Comparison of ENCODE assay signal across 8 cellular contexts in the genomic region with DNA sequence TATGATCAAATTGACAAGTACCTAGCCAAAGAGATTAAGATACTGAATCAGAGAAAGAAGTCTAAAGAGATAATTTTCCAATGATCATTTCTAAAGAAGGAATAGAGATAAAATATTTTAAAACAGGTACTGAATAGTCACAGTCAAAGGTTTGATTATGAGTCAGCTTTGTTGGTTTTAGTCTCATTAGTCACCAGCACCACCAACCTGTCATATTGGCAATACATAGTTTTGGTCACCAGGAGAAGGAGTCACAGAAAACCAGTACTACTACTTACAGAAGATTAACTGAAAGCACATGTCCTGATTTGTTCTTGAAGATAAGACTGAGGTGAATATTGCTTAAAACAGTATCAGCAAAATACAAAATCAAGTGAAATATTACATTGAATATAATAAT. TPM values are rescaled to one million over a fixed set of nuclear protein-coding genes. Genes with fewer than 3 reads are reported as not detected.
DNase-seq lines count a peak whose midpoint lies in the region; ATAC-seq and TF ChIP-seq lines count a peak whose summit lies in the region.

No MANE protein-coding gene starts in this region.

- no peaks in the 10 kb centered on the region for H3K4me1 Mint-ChIP-seq in progenitor cell of endocrine pancreas (ENCODE audit: low read depth)

- H3K4me3 Mint-ChIP-seq in progenitor cell of endocrine pancreas (ENCODE audit: low read depth) = no peak overlapping the region

- no peak overlapping the region for H3K27ac ChIP-seq in osteoblast (ENCODE audit: low read depth, low read length)

- H3K36me3 ChIP-seq in osteoblast (ENCODE audit: insufficient read depth, low read length) = no peaks in the 10 kb centered on the region

- ATAC-seq in GM21576 (IDR thresholded peaks at IDR 0.05; ENCODE audit: unreplicated experiment) = peak; percentile 93

- no peak overlapping the region for H3K4me2 ChIP-seq in osteoblast (ENCODE audit: insufficient read depth, low read length)

- no peak for TF ChIP-seq CTCF in osteoblast (IDR thresholded peaks at IDR 0.05; ENCODE audit: extremely low read depth, low read depth, low read length)
- no peak for TF ChIP-seq CTCF in progenitor cell of endocrine pancreas (IDR thresholded peaks at IDR 0.05; ENCODE audit: unreplicated experiment)

- H3K9me3 Mint-ChIP-seq in progenitor cell of endocrine pancreas (ENCODE audit: low read depth) = no peaks in the 10 kb centered on the region

- H3K27ac Mint-ChIP-seq in progenitor cell of endocrine pancreas = no peak overlapping the region

- H3K4me1 ChIP-seq in osteoblast (ENCODE audit: insufficient read depth, low read length) = peaks cover 13% of the 10 kb centered on the region

- no peaks in the 10 kb centered on the region for H3K9me3 ChIP-seq in osteoblast (ENCODE audit: low read depth, low read length)

- no peak overlapping the region for H2AFZ ChIP-seq in osteoblast (ENCODE audit: low read length)

- peaks cover 39% of the 10 kb centered on the region for H4K20me1 ChIP-seq in osteoblast (ENCODE audit: insufficient read depth, low read length)

- H3K36me3 Mint-ChIP-seq in progenitor cell of endocrine pancreas (ENCODE audit: insufficient read depth) = no peaks in the 10 kb centered on the region

- no peaks in the 10 kb centered on the region for H3K27me3 ChIP-seq in osteoblast (ENCODE audit: insufficient read depth, low read length)

- H3K27me3 Mint-ChIP-seq in progenitor cell of endocrine pancreas = no peaks in the 10 kb centered on the region

- peaks cover 94% of the 10 kb centered on the region for H3K79me2 ChIP-seq in osteoblast (ENCODE audit: insufficient read depth, low read length)

- DNase-seq in activated CD4-positive, alpha-beta T cell treated with anti-CD3 and anti-CD28 coated beads for 48 hours = peak; percentile 24
- no peak for DNase-seq in activated CD4-positive, alpha-beta T cell treated with anti-CD3 and anti-CD28 coated beads, Interleukin-2, amount 50 U/mL, for 48 hours
- DNase-seq in HS-5 (ENCODE audit: low read depth) (peak; percentile 22), amniotic epithelial cell (ENCODE audit: low read depth) (peak; percentile 50), osteoblast (ENCODE audit: insufficient read length, low spot score, missing footprints) (peak; percentile 61), progenitor cell of endocrine pancreas (ENCODE audit: low spot score, unreplicated experiment) (no peak), SKM-1 (lab: John Stamatoyannopoulos, UW; ENCODE audit: unreplicated experiment) (no peak)

- no peak overlapping the region for H3K4me3 ChIP-seq in osteoblast (ENCODE audit: insufficient read depth, low read length)

RNA-seq across cellular contexts. Expression of gene ZEB1, which starts 34.6 kb away (rescaled TPM):
- 53.6 and 56.1 TPM in 2 replicates for total RNA-seq in osteoblast
- 1.2 and 1.7 TPM in 2 replicates for total RNA-seq in progenitor cell of endocrine pancreas

Comparison
In these comparisons a context has a peak if more than half of its experiments do, and no peak if none do; other contexts are left out.
1. DNase-seq: peak in activated CD4-positive, alpha-beta T cell treated with anti-CD3 and anti-CD28 coated beads for 48 hours (single experiment), HS-5 (single experiment), amniotic epithelial cell (single experiment) and osteoblast (single experiment); none in activated CD4-positive, alpha-beta T cell treated with anti-CD3 and anti-CD28 coated beads, Interleukin-2, amount 50 U/mL, for 48 hours (0 of 2), progenitor cell of endocrine pancreas (single experiment) and SKM-1 (single experiment).
2. RNA of gene ZEB1, which starts 34.6 kb away (total RNA-seq): 53.6 to 56.1 TPM in osteoblast; 1.2 to 1.7 TPM in progenitor cell of endocrine pancreas; every median in the first group is over 10 times any median in the second.